8 cellular contexts compared by ENCODE assay signal in the genomic region with DNA sequence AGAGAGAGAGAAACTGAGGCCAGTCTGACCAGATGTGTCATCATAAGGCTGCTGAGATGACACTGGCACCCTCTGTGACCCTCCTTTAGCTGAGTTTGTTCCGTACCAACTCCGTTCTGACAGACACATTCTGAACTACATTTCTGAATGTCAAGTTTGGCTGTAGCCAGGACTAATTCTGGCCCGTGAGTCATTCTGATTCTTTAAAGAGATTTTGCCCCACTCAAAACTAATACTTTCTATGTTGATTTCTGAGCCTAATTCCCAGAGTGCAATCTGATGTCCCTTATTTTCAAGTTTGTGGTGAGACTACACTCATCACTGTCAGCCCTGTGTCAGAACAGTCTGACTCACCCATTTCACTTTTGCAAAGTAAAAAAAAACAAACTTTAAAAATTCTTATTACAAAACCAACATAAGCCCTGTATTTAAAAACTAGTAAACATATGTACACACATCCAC.
DNase-seq lines count a peak whose midpoint lies in the region; ATAC-seq and TF ChIP-seq lines count a peak whose summit lies in the region.

No MANE protein-coding gene starts in this region.

- DNase-seq in CD1c-positive myeloid dendritic cell (ENCODE audit: extremely low spot score) (peak; percentile 13), HPDE6-E6E7 (ENCODE audit: extremely low spot score) (peak; percentile 66), fibroblast of gingiva (ENCODE audit: low read depth) (peak; percentile 87), C1 segment of cervical spinal cord (lab: John Stamatoyannopoulos, UW) (no peak), GM10266 (ENCODE audit: extremely low spot score) (no peak), DMS79 (lab: John Stamatoyannopoulos, UW) (no peak)
- no peak for DNase-seq in stimulated activated CD4-positive, alpha-beta T cell treated with anti-CD3 and anti-CD28 coated beads, Interleukin-1b, Interleukin-23, amount 100 ng/mL, for 48 hours

- peak; percentile 88 for ATAC-seq in GM21526 (IDR thresholded peaks at IDR 0.05; ENCODE audit: low FRiP score, unreplicated experiment)

- TF ChIP-seq CTCF in GM10266 (IDR thresholded peaks at IDR 0.05; ENCODE audit: control insufficient read depth, insufficient read depth, low read depth, missing control alignments), result no peak

Comparison
In these comparisons a context has a peak if more than half of its experiments do, and no peak if none do; other contexts are left out.
1. DNase-seq: peak in CD1c-positive myeloid dendritic cell (single experiment), HPDE6-E6E7 (single experiment) and fibroblast of gingiva (single experiment); none in C1 segment of cervical spinal cord (0 of 14), stimulated activated CD4-positive, alpha-beta T cell treated with anti-CD3 and anti-CD28 coated beads, Interleukin-1b, Interleukin-23, amount 100 ng/mL, for 48 hours (single experiment), GM10266 (single experiment) and DMS79 (single experiment).